ENCODE assay signal across 8 cellular contexts in the genomic region with DNA sequence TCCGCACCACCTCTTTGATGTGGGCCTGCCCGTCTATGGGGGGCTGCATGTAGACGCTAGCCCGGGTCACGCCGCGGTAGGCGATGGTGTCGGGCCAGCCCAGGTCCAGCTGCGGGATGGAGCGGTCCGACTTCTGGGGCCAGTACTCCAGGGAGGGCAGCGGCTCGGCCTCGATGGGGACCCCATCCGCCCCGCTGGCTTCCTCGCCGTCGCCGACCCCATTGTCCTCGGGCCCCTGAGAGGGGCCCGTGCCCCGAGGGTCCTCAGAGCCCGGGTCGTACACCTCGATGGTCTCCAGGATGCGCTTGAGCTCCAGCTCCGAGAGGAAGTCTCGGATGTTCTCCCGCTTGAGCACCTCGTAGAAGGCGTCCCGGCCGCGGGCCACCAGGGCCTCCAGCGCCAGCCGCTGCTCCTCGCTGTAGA. TPM values are rescaled to one million over a fixed set of nuclear protein-coding genes. Genes with fewer than 3 reads are reported as not detected.
DNase-seq lines count a peak whose midpoint lies in the region; ATAC-seq and TF ChIP-seq lines count a peak whose summit lies in the region.

No MANE protein-coding gene starts in this region.

- peaks cover 13% of the 10 kb centered on the region for H3K36me3 Mint-ChIP-seq in activated B cell treated with CpG ODN at 0.5 μM for 24 hours (ENCODE audit: low read depth)

- H3K79me2 ChIP-seq in GM23248 (ENCODE audit: insufficient read depth) (peaks cover 54% of the 10 kb centered on the region), hepatocyte (peaks cover 44% of the 10 kb centered on the region)

- intact Hi-C loops in activated B cell treated with CpG ODN at 0.5 μM for 24 hours (cut with micrococcal nuclease) (no loop called here), head of caudate nucleus (cut with DNase I) (no loop called here)

- no peaks in the 10 kb centered on the region for H3K9me3 Mint-ChIP-seq in activated B cell treated with CpG ODN at 0.5 μM for 24 hours

- H3K9me3 ChIP-seq in GM23248 (ENCODE audit: low read depth) (no peaks in the 10 kb centered on the region), hepatocyte (ENCODE audit: low read depth) (no peaks in the 10 kb centered on the region)

- H3K27me3 Mint-ChIP-seq in activated B cell treated with CpG ODN at 0.5 μM for 24 hours, result no peaks in the 10 kb centered on the region

- 51 to 58% methylated on average over 35 to 39 of the region's 39 CpGs for WGBS in GM23248 (ENCODE audit: low coverage in 1 of 2, low lambda C conversion rate in 2 of 2, missing lambda C conversion rate in 2 of 2), 2 experiments
- WGBS in hepatocyte (ENCODE audit: low lambda C conversion rate, missing lambda C conversion rate), result 45% methylated on average over 34 of the region's 39 CpGs

- POLR2A ChIA-PET in activated B cell treated with CpG ODN at 0.5 μM for 24 hours (lab: Charles Lee), result interaction anchor here (0.6 to 1.0 kb wide), 3 partner anchors 9 to 1189 kb away, joined by 3 read pairs; no protein-coding TSS in a partner anchor

- peak overlapping the region; percentile 88 for H3K4me3 Mint-ChIP-seq in activated B cell treated with CpG ODN at 0.5 μM for 24 hours

- in situ Hi-C loops in GM23248 (cut with MboI), result no loop called here

- peaks cover 33% of the 10 kb centered on the region for H3K4me1 Mint-ChIP-seq in activated B cell treated with CpG ODN at 0.5 μM for 24 hours

- peaks cover 28% of the 10 kb centered on the region for H3F3A ChIP-seq in GM23248 (ENCODE audit: insufficient read depth)

- H3K4me2 ChIP-seq in GM23248 (ENCODE audit: unreplicated experiment), result peak overlapping the region; percentile 92
- peak overlapping the region; percentile 97 for H3K4me2 ChIP-seq in hepatocyte

- TF ChIP-seq CTCF in activated B cell treated with CpG ODN at 0.5 μM for 24 hours (IDR thresholded peaks at IDR 0.05), result no peak
- no peak for TF ChIP-seq CTCF in hepatocyte (IDR thresholded peaks at IDR 0.05; ENCODE audit: poor library complexity)
- TF ChIP-seq CTCF in GM10266 (IDR thresholded peaks at IDR 0.05; ENCODE audit: control insufficient read depth, insufficient read depth, low read depth, missing control alignments), result no peak

- peak overlapping the region; percentile 92 for H3K9ac ChIP-seq in GM23248

- H3K36me3 ChIP-seq in GM23248 (ENCODE audit: low read depth), result no peaks in the 10 kb centered on the region
- H3K36me3 ChIP-seq in hepatocyte (replicated peaks; ENCODE audit: insufficient read depth, low read depth), result no peaks in the 10 kb centered on the region

- H3K27me3 ChIP-seq in GM23248 (replicated peaks; ENCODE audit: insufficient read depth) (no peaks in the 10 kb centered on the region), hepatocyte (no peaks in the 10 kb centered on the region)

- DNase-seq in GM23248 (no peak), activated B cell treated with CpG ODN at 0.5 μM for 24 hours (no peak), hepatocyte (ENCODE audit: low spot score) (no peak), head of caudate nucleus (no peak), NCI-H82 treated with DMSO at 0.1 percent for 48 hours (lab: John Stamatoyannopoulos, UW; ENCODE audit: unreplicated experiment) (no peak), HK-2 (ENCODE audit: unreplicated experiment) (no peak), GM10266 (ENCODE audit: extremely low spot score) (no peak)

- H2AFZ ChIP-seq in GM23248 (peak overlapping the region; percentile 45; the same call in 1 of the 2 replicates), hepatocyte (peak overlapping the region; percentile 20)

- H3K4me1 ChIP-seq in GM23248 (ENCODE audit: insufficient read depth) (peaks cover 24% of the 10 kb centered on the region), hepatocyte (ENCODE audit: insufficient read depth) (peaks cover 35% of the 10 kb centered on the region)

- no peaks in the 10 kb centered on the region for H3K9me2 ChIP-seq in GM23248 (ENCODE audit: insufficient read depth)
- H3K9me2 ChIP-seq in hepatocyte (replicated peaks; ENCODE audit: insufficient read depth), result no peaks in the 10 kb centered on the region

- ATAC-seq in activated B cell treated with CpG ODN at 0.5 μM for 24 hours (ENCODE audit: low read depth), result no peak

- no peaks in the 10 kb centered on the region for H4K20me1 ChIP-seq in GM23248 (ENCODE audit: insufficient read depth)
- peaks cover 23% of the 10 kb centered on the region for H4K20me1 ChIP-seq in hepatocyte (ENCODE audit: insufficient read depth, poor library complexity, severe bottlenecking)

- CTCF ChIA-PET in activated B cell treated with CpG ODN at 0.5 μM for 24 hours (lab: Charles Lee), result no interaction called here

- H3K27ac ChIP-seq in GM23248 (peak overlapping the region; percentile 74), hepatocyte (peak overlapping the region; percentile 98), skin epidermis (peak overlapping the region; percentile 41 to 93 (median 84))

- H3K27ac Mint-ChIP-seq in activated B cell treated with CpG ODN at 0.5 μM for 24 hours, result peak overlapping the region; percentile 30

- H3K4me3 ChIP-seq in GM23248, result peak overlapping the region; percentile 79
- H3K4me3 ChIP-seq in hepatocyte, result peak overlapping the region; percentile 94
- H3K4me3 ChIP-seq in skin epidermis, result peak overlapping the region; percentile 35 to 66 (median 54)

RNA-seq across cellular contexts. Expression of a gene that starts 1.0 kb away (rescaled TPM):
- 26.2 and 27.7 TPM in 2 replicates for total RNA-seq in GM23248 (2014; rRNA removed; shearing (Covaris generic))
- polyA plus RNA-seq in GM23248 (2016; fragmentation: Nextera tagmentation; extraction: Ambion mirVana), result 8.9 and 9.3 TPM in 2 replicates
- total RNA-seq in activated B cell treated with CpG ODN at 0.5 μM for 24 hours, result 13.3 and 13.9 TPM in 2 replicates
- 19.3 and 25.4 TPM in 2 replicates for total RNA-seq in hepatocyte
- polyA plus RNA-seq in hepatocyte, result 13.9 and 14.7 TPM in 2 replicates

RNA-seq across cellular contexts. Expression of a gene that starts 43.2 kb away (rescaled TPM):
- not detected in 2 replicates for total RNA-seq in GM23248 (2014; rRNA removed; shearing (Covaris generic))
- polyA plus RNA-seq in GM23248 (2016; fragmentation: Nextera tagmentation; extraction: Ambion mirVana) (not detected in 2 replicates), hepatocyte (0.54 and 0.81 TPM in 2 replicates)
- total RNA-seq in activated B cell treated with CpG ODN at 0.5 μM for 24 hours (31.5 and 39.2 TPM in 2 replicates), hepatocyte (1.3 TPM in 1 of 2 replicates, not detected in the other)

RNA-seq across cellular contexts. Expression of a gene that starts 51.6 kb away (rescaled TPM):
- total RNA-seq in GM23248 (2014; rRNA removed; shearing (Covaris generic)), result not detected in 2 replicates
- polyA plus RNA-seq in GM23248 (2016; fragmentation: Nextera tagmentation; extraction: Ambion mirVana), result 0.10 TPM in 1 of 2 replicates, not detected in the other
- total RNA-seq in activated B cell treated with CpG ODN at 0.5 μM for 24 hours, result not detected in 2 replicates
- total RNA-seq in hepatocyte, result not detected in 2 replicates
- polyA plus RNA-seq in hepatocyte, result 0.22 TPM in 1 of 2 replicates, not detected in the other

Comparison
In these comparisons a context has a peak if more than half of its experiments do, and no peak if none do; other contexts are left out.
1. RNA of a gene that starts 43.2 kb away (total RNA-seq): 31.5 to 39.2 TPM in activated B cell treated with CpG ODN at 0.5 μM for 24 hours; not detected in GM23248 and 1.3 TPM in hepatocyte; every median in the first group is over 10 times any median in the second.
2. Peak in every context shown above with its lines, with median percentiles within 50 percentile points of each other: H3K27ac ChIP-seq and H3K4me3 ChIP-seq.